In the genomic region with DNA sequence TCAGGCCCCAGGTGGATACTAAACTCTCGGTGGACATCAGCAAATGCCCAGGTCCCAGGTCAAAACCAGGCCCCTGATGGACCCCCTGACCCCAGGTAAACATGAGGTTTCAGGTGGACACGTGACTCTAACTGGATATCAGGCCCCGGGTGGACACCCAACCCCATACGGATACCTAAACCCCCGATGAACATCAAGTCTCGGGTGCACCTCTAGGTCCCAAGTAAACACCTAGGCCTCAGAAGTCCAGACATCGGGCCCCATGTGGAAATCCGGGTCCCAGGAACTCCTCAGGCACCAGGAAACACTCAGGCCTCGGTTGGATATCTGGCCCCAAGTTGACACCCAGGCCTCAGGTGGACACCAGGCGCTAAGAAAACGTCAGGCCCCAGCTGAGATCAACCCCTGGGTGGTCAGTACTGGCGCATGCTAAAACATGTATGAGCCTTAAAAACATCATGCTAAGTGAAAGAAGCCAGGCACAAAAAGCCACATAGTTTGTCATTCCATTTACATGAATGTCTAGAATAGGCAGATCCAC, we compare ENCODE assay signal across 30 cellular contexts. TPM values are rescaled to one million over a fixed set of nuclear protein-coding genes. Genes with fewer than 3 reads are reported as not detected.
"Had no signal": no experiment of that assay in that cellular context is flagged by ENCODE, and none has a peak within 500 bp of the region (broad histone marks: within the 10 kb centered on the region; RNA-seq: fewer than 3 reads in every experiment).

No MANE protein-coding gene starts in this region.

- H3K27ac Mint-ChIP-seq: activated B cell treated with CpG ODN at 0.5 μM for 24 hours; activated CD4-positive, alpha-beta memory T cell treated with anti-CD3 and anti-CD28 coated beads, Interleukin-2, amount 10 ng/mL, durations not matched to agents 7 days and 5 days; activated CD4-positive, alpha-beta T cell treated with anti-CD3 and anti-CD28 coated beads, Interleukin-2, amount 10 ng/mL, durations not matched to agents 7 days and 5 days; activated naive CD4-positive, alpha-beta T cell treated with anti-CD3 and anti-CD28 coated beads for 36 hours; activated naive CD4-positive, alpha-beta T cell treated with anti-CD3 and anti-CD28 coated beads, Interleukin-2, amount 50 U/mL, for 72 hours; activated naive CD8-positive, alpha-beta T cell treated with anti-CD3 and anti-CD28 coated beads for 36 hours; activated T-cell treated with anti-CD3 and anti-CD28 coated beads, Interleukin-2, amount 50 U/mL, for 72 hours; activated T-helper 1 cell treated with anti-CD3 and anti-CD28 coated beads, Interleukin-12 subunit alpha, Interleukin-12 subunit beta, Interleukin-2, Interleukin-4 antibody, amounts not matched to agents 30 ng/mL and 10 ng/mL and 1 ng/mL, durations not matched to agents 14 hours and 24 hours and 36 hours; activated T-helper 17 cell treated with anti-CD3 and anti-CD28 coated beads, Interleukin-2, amount 50 U/mL, for 72 hours; T-helper 1 cell treated with Interleukin-12 subunit alpha and Interleukin-12 subunit beta and Interleukin-4 antibody, amounts not matched to agents 30 μg/mL and 1 μg/mL, for 36 hours; T-helper 2 cell treated with Interferon-gamma antibody and Interleukin-4, amounts not matched to agents 5 μg/mL and 100 μg/mL, for 36 hours had no signal

- H3K36me3 Mint-ChIP-seq: activated naive CD4-positive, alpha-beta T cell treated with anti-CD3 and anti-CD28 coated beads, Interleukin-2, amount 50 U/mL, for 72 hours; activated naive CD8-positive, alpha-beta T cell treated with anti-CD3 and anti-CD28 coated beads for 36 hours had no signal

- ATAC-seq: activated naive CD4-positive, alpha-beta T cell treated with anti-CD3 and anti-CD28 coated beads, Interleukin-2, amount 50 U/mL, for 72 hours; activated T-cell treated with anti-CD3 and anti-CD28 coated beads, Interleukin-2, amount 50 U/mL, for 4 hours; activated T-cell treated with anti-CD3 and anti-CD28 coated beads, Interleukin-2, amount 50 U/mL, for 72 hours; activated T-helper 17 cell treated with anti-CD3 and anti-CD28 coated beads, Interleukin-2, amount 50 U/mL, for 72 hours; body of pancreas had no signal

- H3K9me3 Mint-ChIP-seq: activated B cell treated with CpG ODN at 0.5 μM for 24 hours; activated CD4-positive, alpha-beta memory T cell treated with anti-CD3 and anti-CD28 coated beads, Interleukin-2, amount 10 ng/mL, durations not matched to agents 7 days and 5 days; activated CD4-positive, alpha-beta T cell treated with anti-CD3 and anti-CD28 coated beads, Interleukin-2, amount 10 ng/mL, durations not matched to agents 7 days and 5 days; activated naive CD4-positive, alpha-beta T cell treated with anti-CD3 and anti-CD28 coated beads for 36 hours; activated naive CD4-positive, alpha-beta T cell treated with anti-CD3 and anti-CD28 coated beads, Interleukin-2, amount 50 U/mL, for 72 hours; activated naive CD8-positive, alpha-beta T cell treated with anti-CD3 and anti-CD28 coated beads for 36 hours; activated T-cell treated with anti-CD3 and anti-CD28 coated beads, Interleukin-2, amount 50 U/mL, for 4 hours; activated T-cell treated with anti-CD3 and anti-CD28 coated beads, Interleukin-2, amount 50 U/mL, for 72 hours; activated T-helper 1 cell treated with anti-CD3 and anti-CD28 coated beads, Interleukin-12 subunit alpha, Interleukin-12 subunit beta, Interleukin-2, Interleukin-4 antibody, amounts not matched to agents 30 ng/mL and 10 ng/mL and 1 ng/mL, durations not matched to agents 14 hours and 24 hours and 36 hours; activated T-helper 17 cell treated with anti-CD3 and anti-CD28 coated beads, Interleukin-2, amount 50 U/mL, for 72 hours; T-helper 1 cell treated with Interleukin-12 subunit alpha and Interleukin-12 subunit beta and Interleukin-4 antibody, amounts not matched to agents 30 μg/mL and 1 μg/mL, for 36 hours; T-helper 2 cell treated with Interferon-gamma antibody and Interleukin-4, amounts not matched to agents 5 μg/mL and 100 μg/mL, for 36 hours had no signal

- DNase-seq: activated B cell treated with CpG ODN at 0.5 μM for 24 hours; activated CD4-positive, alpha-beta memory T cell treated with anti-CD3 and anti-CD28 coated beads, Interleukin-2, amount 10 ng/mL, durations not matched to agents 7 days and 5 days; activated CD4-positive, alpha-beta T cell treated with anti-CD3 and anti-CD28 coated beads for 48 hours; activated CD4-positive, alpha-beta T cell treated with anti-CD3 and anti-CD28 coated beads, Interleukin-2, amount 10 ng/mL, durations not matched to agents 7 days and 5 days; activated CD4-positive, alpha-beta T cell treated with anti-CD3 and anti-CD28 coated beads, Interleukin-2, amount 50 U/mL, for 48 hours; activated CD4-positive, CD25-positive, alpha-beta regulatory T cell treated with anti-CD3 and anti-CD28 coated beads, Interleukin-2, amount 50 U/mL, for 72 hours; activated CD8-positive, alpha-beta memory T cell treated with anti-CD3 and anti-CD28 coated beads, Interleukin-2, amount 50 U/mL, for 4 hours; activated effector memory CD4-positive, alpha-beta T cell treated with anti-CD3 and anti-CD28 coated beads, Interleukin-2, amount 50 U/mL, for 16 hours; activated gamma-delta T cell treated with Interleukin-2 at 50 U/mL for 16 hours; activated naive CD4-positive, alpha-beta T cell; activated naive CD4-positive, alpha-beta T cell treated with anti-CD3 and anti-CD28 coated beads for 36 hours; activated naive CD4-positive, alpha-beta T cell treated with anti-CD3 and anti-CD28 coated beads, Interleukin-2, amount 50 U/mL, for 16 hours; activated naive CD8-positive, alpha-beta T cell treated with anti-CD3 and anti-CD28 coated beads for 36 hours; activated T-cell treated with anti-CD3 and anti-CD28 coated beads for 4 hours; activated T-cell treated with anti-CD3 and anti-CD28 coated beads, Interleukin-2, amount 50 U/mL, for 1 hour; activated T-cell treated with anti-CD3 and anti-CD28 coated beads, Interleukin-2, amount 50 U/mL, for 4 hours; activated T-cell treated with anti-CD3 and anti-CD28 coated beads, Interleukin-2, amount 50 U/mL, for 72 hours; amniotic stem cell; aorta; body of pancreas; brain microvascular endothelial cell; central memory CD4-positive, alpha-beta T cell; T-helper 1 cell; T-helper 2 cell; T-helper 9 cell had no signal

- H3K4me3 Mint-ChIP-seq: activated B cell treated with CpG ODN at 0.5 μM for 24 hours; activated CD4-positive, alpha-beta memory T cell treated with anti-CD3 and anti-CD28 coated beads, Interleukin-2, amount 10 ng/mL, durations not matched to agents 7 days and 5 days; activated CD4-positive, alpha-beta T cell treated with anti-CD3 and anti-CD28 coated beads, Interleukin-2, amount 10 ng/mL, durations not matched to agents 7 days and 5 days; activated naive CD4-positive, alpha-beta T cell treated with anti-CD3 and anti-CD28 coated beads for 36 hours; activated naive CD8-positive, alpha-beta T cell treated with anti-CD3 and anti-CD28 coated beads for 36 hours; activated T-cell treated with anti-CD3 and anti-CD28 coated beads, Interleukin-2, amount 50 U/mL, for 4 hours; activated T-cell treated with anti-CD3 and anti-CD28 coated beads, Interleukin-2, amount 50 U/mL, for 72 hours; activated T-helper 1 cell treated with anti-CD3 and anti-CD28 coated beads, Interleukin-12 subunit alpha, Interleukin-12 subunit beta, Interleukin-2, Interleukin-4 antibody, amounts not matched to agents 30 ng/mL and 10 ng/mL and 1 ng/mL, durations not matched to agents 14 hours and 24 hours and 36 hours; activated T-helper 17 cell treated with anti-CD3 and anti-CD28 coated beads, Interleukin-2, amount 50 U/mL, for 72 hours; T-helper 1 cell treated with Interleukin-12 subunit alpha and Interleukin-12 subunit beta and Interleukin-4 antibody, amounts not matched to agents 30 μg/mL and 1 μg/mL, for 36 hours; T-helper 2 cell treated with Interferon-gamma antibody and Interleukin-4, amounts not matched to agents 5 μg/mL and 100 μg/mL, for 36 hours had no signal

- H3K4me1 Mint-ChIP-seq: activated B cell treated with CpG ODN at 0.5 μM for 24 hours; activated CD4-positive, alpha-beta T cell treated with anti-CD3 and anti-CD28 coated beads, Interleukin-2, amount 10 ng/mL, durations not matched to agents 7 days and 5 days; activated T-helper 17 cell treated with anti-CD3 and anti-CD28 coated beads, Interleukin-2, amount 50 U/mL, for 72 hours had no signal

- H3K27me3 Mint-ChIP-seq: activated B cell treated with CpG ODN at 0.5 μM for 24 hours; activated CD4-positive, alpha-beta T cell treated with anti-CD3 and anti-CD28 coated beads, Interleukin-2, amount 10 ng/mL, durations not matched to agents 7 days and 5 days; activated naive CD8-positive, alpha-beta T cell treated with anti-CD3 and anti-CD28 coated beads for 36 hours had no signal

RNA-seq across cellular contexts. Expression of gene SEPTIN5, which starts 54.4 kb away (rescaled TPM):
- total RNA-seq: activated B cell treated with CpG ODN at 0.5 μM for 24 hours; activated CD4-positive, alpha-beta memory T cell treated with anti-CD3 and anti-CD28 coated beads, Interleukin-2, amount 10 ng/mL, durations not matched to agents 7 days and 5 days; activated CD4-positive, alpha-beta T cell treated with anti-CD3 and anti-CD28 coated beads, Interleukin-2, amount 10 ng/mL, durations not matched to agents 7 days and 5 days had no signal
